Comparison of ENCODE assay signal across 6 cellular contexts in genomic region chr17:69004759-69005158, GRCh38. TPM values are rescaled to one million over a fixed set of nuclear protein-coding genes. Genes with fewer than 3 reads are reported as not detected.
"Had no signal": no experiment of that assay in that cellular context is flagged by ENCODE, and none has a peak within 500 bp of the region (broad histone marks: within the 10 kb centered on the region; RNA-seq: fewer than 3 reads in every experiment).

No MANE protein-coding gene starts in this region.

RNA-seq across cellular contexts. Expression of gene ABCA8, which starts 49.6 kb away (rescaled TPM):
- total RNA-seq: naive thymus-derived CD4-positive, alpha-beta T cell; natural killer cell treated with Interleukin-12 subunit alpha and Interleukin-12 subunit beta and Interleukin-15 and Interleukin-18, amount 100 ng/mL, for 72 hours had no signal
- polyA plus RNA-seq: immature natural killer cell; mammary epithelial cell; naive thymus-derived CD4-positive, alpha-beta T cell; neural cell had no signal

RNA-seq across cellular contexts. Expression of gene ABCA9, which starts 56.0 kb away (rescaled TPM):
- total RNA-seq: myocyte had no signal
- polyA plus RNA-seq: naive thymus-derived CD4-positive, alpha-beta T cell had no signal
